ENCODE assay signal across 8 cellular contexts in the genomic region with DNA sequence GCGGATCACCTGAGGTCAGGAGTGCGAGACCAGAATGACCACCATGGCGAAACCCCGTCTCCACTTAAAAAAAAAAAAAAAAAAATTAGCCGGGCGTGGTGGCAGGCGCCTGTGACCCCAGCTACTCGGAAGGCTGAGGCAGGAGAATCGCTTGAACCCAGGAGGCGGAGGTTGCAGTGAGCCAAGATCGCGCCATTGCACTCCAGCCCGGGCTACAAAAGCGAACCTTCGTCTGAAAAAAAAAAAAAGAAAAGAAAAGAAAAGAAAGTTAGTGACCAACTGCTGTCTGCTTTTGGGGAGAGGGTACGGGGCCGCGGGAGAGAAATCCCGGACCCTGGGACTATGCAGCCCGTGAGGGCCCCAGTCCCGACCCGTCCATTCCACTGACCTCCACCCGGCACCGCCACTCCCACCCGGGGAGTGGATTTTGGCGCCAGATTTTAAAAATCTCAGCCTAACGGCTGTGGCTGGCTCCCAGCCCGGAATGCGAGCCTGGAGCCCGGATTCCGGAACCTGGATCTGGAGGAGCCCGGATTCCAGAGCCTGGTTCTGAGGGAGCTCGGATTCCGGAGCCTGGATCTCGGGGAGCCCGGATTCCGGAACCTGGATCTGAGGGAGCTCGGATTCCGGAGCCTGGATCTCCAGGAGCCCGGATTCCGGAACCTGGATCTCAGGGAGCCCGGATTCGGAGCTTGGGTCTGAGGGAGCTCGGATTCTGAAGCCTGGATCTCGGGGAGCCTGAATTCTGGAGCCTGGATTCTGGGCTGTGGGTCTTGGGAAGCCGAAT. TPM values are rescaled to one million over a fixed set of nuclear protein-coding genes. Genes with fewer than 3 reads are reported as not detected.
DNase-seq lines count a peak whose midpoint lies in the region; ATAC-seq and TF ChIP-seq lines count a peak whose summit lies in the region.

No MANE protein-coding gene starts in this region.

- H3K56ac ChIP-seq in IMR-90 (ENCODE audit: extremely low read depth, insufficient read depth, low read length), result peak overlapping the region; percentile 8

- H3K36me3 ChIP-seq in IMR-90 (ENCODE audit: control insufficient read depth, insufficient read depth, low read length), result no peaks in the 10 kb centered on the region

- H3K4me1 ChIP-seq in IMR-90 (ENCODE audit: control insufficient read depth, insufficient read depth, low read length), result peaks cover 3% of the 10 kb centered on the region; the same call in 1 of the 2 replicates

- no peaks in the 10 kb centered on the region for H3K27me3 Mint-ChIP-seq in activated T-helper 2 cell treated with anti-CD3 and anti-CD28 coated beads, Interferon-gamma antibody, Interleukin-2, Interleukin-4, amounts not matched to agents 10 μg/mL and 5 μg/mL and 100 μg/mL, durations not matched to agents 14 hours and 24 hours and 36 hours (ENCODE audit: low read depth)

- H4K91ac ChIP-seq in IMR-90 (ENCODE audit: insufficient read depth, low read depth, low read length), result peak overlapping the region; percentile 77

- 0 out of 2 replicates have a peak, but pooled peaks cover 2% of the 10 kb centered on the region for H3K9me1 ChIP-seq in IMR-90 (ENCODE audit: insufficient read depth, low read length)

- no peaks in the 10 kb centered on the region for H3K27me3 ChIP-seq in IMR-90 (ENCODE audit: control insufficient read depth, insufficient read depth, low read length)

- CTCF ChIA-PET in IMR-90 (lab: Yijun Ruan, JAX), result interaction anchor here (0.6 to 1.4 kb wide), 3 partner anchors 13 to 560 kb away, joined by 3 read pairs; a partner anchor contains a TSS

- ATAC-seq in IMR-90 (ENCODE audit: low read depth) (peak; percentile 81), Right ventricle myocardium inferior (peak; percentile 80), HG03139 (IDR thresholded peaks at IDR 0.05; ENCODE audit: unreplicated experiment) (no peak)

- peak overlapping the region; percentile 67; the same call in 1 of the 2 replicates for H3K27ac ChIP-seq in IMR-90 (ENCODE audit: insufficient read depth, low read length)

- H3K9ac ChIP-seq in IMR-90 (ENCODE audit: low read depth, low read length), result peak overlapping the region; percentile 54; the same call in 1 of the 2 replicates

- H4K20me1 ChIP-seq in IMR-90 (ENCODE audit: insufficient read depth, low read length), result no peaks in the 10 kb centered on the region

- peak; percentile 63 for DNase-seq in COLO829 (ENCODE audit: low spot score)
- peak; percentile 96 for DNase-seq in IMR-90
- no peak for DNase-seq in activated T-helper 2 cell treated with anti-CD3 and anti-CD28 coated beads, Interferon-gamma antibody, Interleukin-2, Interleukin-4, amounts not matched to agents 10 μg/mL and 5 μg/mL and 100 μg/mL, durations not matched to agents 14 hours and 24 hours and 36 hours (ENCODE audit: low spot score)
- peak; percentile 89 for DNase-seq in Right ventricle myocardium inferior (ENCODE audit: missing footprints)
- DNase-seq in nucleus accumbens (lab: John Stamatoyannopoulos, UW), result peak in 55 of 56 donors; percentile 11 to 93 (median 73)
- no peak for DNase-seq in NK-92 treated with Interleukin-12 subunit alpha and Interleukin-12 subunit beta, amount 100 ng/mL, for 24 hours (lab: John Stamatoyannopoulos, UW)
- DNase-seq in activated CD8-positive, alpha-beta memory T cell treated with anti-CD3 and anti-CD28 coated beads, Interleukin-2, amount 50 U/mL, for 48 hours, result no peak

- H3K18ac ChIP-seq in IMR-90 (ENCODE audit: low read depth, low read length), result no peak overlapping the region

- H3K4me3 Mint-ChIP-seq in activated T-helper 2 cell treated with anti-CD3 and anti-CD28 coated beads, Interferon-gamma antibody, Interleukin-2, Interleukin-4, amounts not matched to agents 10 μg/mL and 5 μg/mL and 100 μg/mL, durations not matched to agents 14 hours and 24 hours and 36 hours (ENCODE audit: low read depth), result peak overlapping the region; percentile 96

- peak overlapping the region; percentile 76 for H2BK120ac ChIP-seq in IMR-90 (ENCODE audit: low read depth, low read length)

- no TSS peak for BruUV-seq in IMR-90 (replicated peaks; lab: Mats Ljungman, UMichigan)

- in situ Hi-C loops in IMR-90 (cut with MboI; ENCODE audit: low sequenced_read_pairs), result no loop called here

- WGBS in IMR-90 (ENCODE audit: extremely low coverage in 2 of 2, insufficient read length in 1 of 2), 2 experiments, result 19% methylated on average over 10 of the region's 46 CpGs; no CpG with 5 or more reads in 1 of the 2 experiments

- dilution Hi-C loops in IMR-90 (cut with HindIII; ENCODE audit: low sequenced_read_pairs, unreplicated experiment), result no loop called here

- H3K14ac ChIP-seq in IMR-90 (replicated peaks; ENCODE audit: low read depth, low read length), result 0 out of 2 replicates have a peak overlapping the region, but pooled peaks have one; percentile 62

- H3K23ac ChIP-seq in IMR-90 (ENCODE audit: low read depth, low read length), result peak overlapping the region; percentile 74; the same call in 1 of the 2 replicates

- peaks cover 6% of the 10 kb centered on the region for H3K4me1 Mint-ChIP-seq in activated T-helper 2 cell treated with anti-CD3 and anti-CD28 coated beads, Interferon-gamma antibody, Interleukin-2, Interleukin-4, amounts not matched to agents 10 μg/mL and 5 μg/mL and 100 μg/mL, durations not matched to agents 14 hours and 24 hours and 36 hours (ENCODE audit: low read depth)

- H3K27ac Mint-ChIP-seq in activated T-helper 2 cell treated with anti-CD3 and anti-CD28 coated beads, Interferon-gamma antibody, Interleukin-2, Interleukin-4, amounts not matched to agents 10 μg/mL and 5 μg/mL and 100 μg/mL, durations not matched to agents 14 hours and 24 hours and 36 hours, result no peak overlapping the region

- H2AK5ac ChIP-seq in IMR-90 (ENCODE audit: low read depth, low read length), result peak overlapping the region; percentile 21

- intact Hi-C loops in IMR-90 (cut with micrococcal nuclease) (no loop called here), Right ventricle myocardium inferior (cut with DNase I) (no loop called here)
- intact Hi-C loops in activated T-helper 2 cell treated with anti-CD3 and anti-CD28 coated beads, Interferon-gamma antibody, Interleukin-2, Interleukin-4, amounts not matched to agents 10 μg/mL and 5 μg/mL and 100 μg/mL, durations not matched to agents 14 hours and 24 hours and 36 hours (cut with micrococcal nuclease), result no loop called here

- peak overlapping the region; percentile 76 for H2AFZ ChIP-seq in IMR-90 (replicated peaks; ENCODE audit: low read length, poor library complexity)

- POLR2A ChIA-PET in IMR-90 (lab: Charles Lee; ENCODE audit: unreplicated experiment), result interaction anchor here (0.6 to 1.2 kb wide), 2 partner anchors 13 to 50 kb away, joined by 6 to 13 read pairs; a partner anchor contains a TSS

- no peak for TF ChIP-seq CTCF in IMR-90 (conservative IDR thresholded peaks at IDR 0.05; ENCODE audit: low read depth, low read length)

- peak overlapping the region; percentile 37 for H2BK5ac ChIP-seq in IMR-90 (ENCODE audit: low read depth, low read length, poor library complexity, severe bottlenecking)

- TF ChIP-seq RAD21 in IMR-90 (IDR thresholded peaks at IDR 0.05; ENCODE audit: low read length), result no peak

- H4K5ac ChIP-seq in IMR-90 (ENCODE audit: low read depth, low read length), result no peak overlapping the region

- no peaks in the 10 kb centered on the region for H3K36me3 Mint-ChIP-seq in activated T-helper 2 cell treated with anti-CD3 and anti-CD28 coated beads, Interferon-gamma antibody, Interleukin-2, Interleukin-4, amounts not matched to agents 10 μg/mL and 5 μg/mL and 100 μg/mL, durations not matched to agents 14 hours and 24 hours and 36 hours (ENCODE audit: low read depth)

- peak overlapping the region; percentile 75; the same call in 1 of the 2 replicates for H3K4me3 ChIP-seq in IMR-90 (ENCODE audit: insufficient read depth, low read depth, low read length)

- H2AK9ac ChIP-seq in IMR-90 (replicated peaks; ENCODE audit: low read depth, low read length, poor library complexity), result peak overlapping the region; percentile 95

- H3K4ac ChIP-seq in IMR-90 (ENCODE audit: low read depth, low read length), result peak overlapping the region; percentile 76

- H2BK15ac ChIP-seq in IMR-90 (ENCODE audit: low read depth, low read length), result 0 out of 3 replicates have a peak overlapping the region, but pooled peaks have one; percentile 10

- H3K79me1 ChIP-seq in IMR-90 (ENCODE audit: low read depth in 1 of 2, low read length in 2 of 2), result 0 out of 4 replicates have a peak, but pooled peaks cover 0 to 12% of the 10 kb centered on the region in 2 experiments

- TF ChIP-seq POLR2A in IMR-90 (IDR thresholded peaks at IDR 0.05; ENCODE audit: low read depth, low read length), result no peak

- peak overlapping the region; percentile 87 to 92; a peak in 3 of 4 replicates for H4K8ac ChIP-seq in IMR-90 (ENCODE audit: low read depth in 2 of 2, low read length in 2 of 2)

- no peaks in the 10 kb centered on the region for H3K9me3 ChIP-seq in IMR-90 (ENCODE audit: control insufficient read depth, insufficient read depth, low read length)

- H2BK20ac ChIP-seq in IMR-90 (ENCODE audit: low read depth, low read length), result peak overlapping the region; percentile 63

- peak overlapping the region; percentile 64 for H3K4me2 ChIP-seq in IMR-90 (ENCODE audit: low read depth, low read length)

- no peaks in the 10 kb centered on the region for H3K9me3 Mint-ChIP-seq in activated T-helper 2 cell treated with anti-CD3 and anti-CD28 coated beads, Interferon-gamma antibody, Interleukin-2, Interleukin-4, amounts not matched to agents 10 μg/mL and 5 μg/mL and 100 μg/mL, durations not matched to agents 14 hours and 24 hours and 36 hours

RNA-seq across cellular contexts. Expression of a gene that starts 6.1 kb away (rescaled TPM):
- total RNA-seq in IMR-90 (2012; rRNA removed) (104 and 108 TPM in 2 replicates), Right ventricle myocardium inferior (19.2 TPM)
- polyA plus RNA-seq in IMR-90 (2012; rRNA removed), result 106 and 117 TPM in 2 replicates
- 57.0 and 66.3 TPM in 2 replicates for polyA plus RNA-seq in IMR-90 (2012; cell fraction: cytosol; rRNA removed)
- 88.6 and 109 TPM in 2 replicates for polyA plus RNA-seq in IMR-90 (2012; cell fraction: nucleus; rRNA removed; ENCODE audit: low replicate concordance)
- total RNA-seq in activated T-helper 2 cell treated with anti-CD3 and anti-CD28 coated beads, Interferon-gamma antibody, Interleukin-2, Interleukin-4, amounts not matched to agents 10 μg/mL and 5 μg/mL and 100 μg/mL, durations not matched to agents 14 hours and 24 hours and 36 hours, result 111 and 115 TPM in 2 replicates

RNA-seq across cellular contexts. Expression of a gene that starts 13.1 kb away (rescaled TPM):
- total RNA-seq in IMR-90 (2012; rRNA removed) (28.1 and 30.1 TPM in 2 replicates), Right ventricle myocardium inferior (39.8 TPM)
- polyA plus RNA-seq in IMR-90 (2012; rRNA removed), result 84.0 and 106 TPM in 2 replicates
- 70.3 and 87.0 TPM in 2 replicates for polyA plus RNA-seq in IMR-90 (2012; cell fraction: cytosol; rRNA removed)
- 301 and 400 TPM in 2 replicates for polyA plus RNA-seq in IMR-90 (2012; cell fraction: nucleus; rRNA removed; ENCODE audit: low replicate concordance)
- 90.7 and 95.2 TPM in 2 replicates for total RNA-seq in activated T-helper 2 cell treated with anti-CD3 and anti-CD28 coated beads, Interferon-gamma antibody, Interleukin-2, Interleukin-4, amounts not matched to agents 10 μg/mL and 5 μg/mL and 100 μg/mL, durations not matched to agents 14 hours and 24 hours and 36 hours

RNA-seq across cellular contexts. Expression of a gene that starts 35.4 kb away (rescaled TPM):
- total RNA-seq in IMR-90 (2012; rRNA removed), result 21.0 and 29.2 TPM in 2 replicates
- polyA plus RNA-seq in IMR-90 (2012; rRNA removed), result 62.3 and 93.7 TPM in 2 replicates
- 73.2 and 85.8 TPM in 2 replicates for polyA plus RNA-seq in IMR-90 (2012; cell fraction: cytosol; rRNA removed)
- 30.1 and 56.4 TPM in 2 replicates for polyA plus RNA-seq in IMR-90 (2012; cell fraction: nucleus; rRNA removed; ENCODE audit: low replicate concordance)
- 139 and 145 TPM in 2 replicates for total RNA-seq in activated T-helper 2 cell treated with anti-CD3 and anti-CD28 coated beads, Interferon-gamma antibody, Interleukin-2, Interleukin-4, amounts not matched to agents 10 μg/mL and 5 μg/mL and 100 μg/mL, durations not matched to agents 14 hours and 24 hours and 36 hours
- total RNA-seq in Right ventricle myocardium inferior, result 86.9 TPM

Comparison
In these comparisons a context has a peak if more than half of its experiments do, and no peak if none do; other contexts are left out.
1. DNase-seq: peak in COLO829 (single experiment), IMR-90 (single experiment), Right ventricle myocardium inferior (single experiment) and nucleus accumbens (55 of 56); none in activated T-helper 2 cell treated with anti-CD3 and anti-CD28 coated beads, Interferon-gamma antibody, Interleukin-2, Interleukin-4, amounts not matched to agents 10 μg/mL and 5 μg/mL and 100 μg/mL, durations not matched to agents 14 hours and 24 hours and 36 hours (single experiment), NK-92 treated with Interleukin-12 subunit alpha and Interleukin-12 subunit beta, amount 100 ng/mL, for 24 hours (single experiment) and activated CD8-positive, alpha-beta memory T cell treated with anti-CD3 and anti-CD28 coated beads, Interleukin-2, amount 50 U/mL, for 48 hours (single experiment).